ENCODE assay signal across 8 cellular contexts in genomic region chr3:124584552-124585391, GRCh38.
DNase-seq lines count a peak whose midpoint lies in the region; ATAC-seq and TF ChIP-seq lines count a peak whose summit lies in the region.

No MANE protein-coding gene starts in this region.

- POLR2A ChIA-PET in activated CD4-positive, alpha-beta T cell treated with anti-CD3 and anti-CD28 coated beads, Interleukin-2, amount 10 ng/mL, durations not matched to agents 7 days and 5 days (lab: Charles Lee), result no interaction called here

- H3K4me3 Mint-ChIP-seq in activated CD4-positive, alpha-beta T cell treated with anti-CD3 and anti-CD28 coated beads, Interleukin-2, amount 10 ng/mL, durations not matched to agents 7 days and 5 days, result peak overlapping the region; percentile 69
- H3K4me3 Mint-ChIP-seq in endodermal cell, result peak overlapping the region; percentile 66

- peaks cover 62% of the 10 kb centered on the region for H3K27me3 Mint-ChIP-seq in activated CD4-positive, alpha-beta T cell treated with anti-CD3 and anti-CD28 coated beads, Interleukin-2, amount 10 ng/mL, durations not matched to agents 7 days and 5 days
- peaks cover 53% of the 10 kb centered on the region for H3K27me3 Mint-ChIP-seq in endodermal cell (ENCODE audit: insufficient read depth)

- TF ChIP-seq CTCF in BE2C (IDR thresholded peaks at IDR 0.05; ENCODE audit: low read depth, low read length) (no peak), endodermal cell (conservative IDR thresholded peaks at IDR 0.05) (peak; percentile 28)

- ATAC-seq in stimulated activated naive CD8-positive, alpha-beta T cell treated with anti-CD3 and anti-CD28 coated beads, Interleukin-15, Interleukin-2, amounts not matched to agents 100 U/mL and 50 U/mL, for 24 hours, result peak; percentile 45
- ATAC-seq in GM21786 (IDR thresholded peaks at IDR 0.05; ENCODE audit: unreplicated experiment) (no peak), GM19452 (IDR thresholded peaks at IDR 0.05; ENCODE audit: unreplicated experiment) (no peak)

- no peaks in the 10 kb centered on the region for H3K9me3 ChIP-seq in BE2C
- no peaks in the 10 kb centered on the region for H3K9me3 ChIP-seq in endodermal cell (ENCODE audit: control insufficient read depth, low read length)
- H3K9me3 ChIP-seq in mononuclear cell (ENCODE audit: low read depth, low read length), result no peaks in the 10 kb centered on the region

- no peaks in the 10 kb centered on the region for H3K9me3 Mint-ChIP-seq in activated CD4-positive, alpha-beta T cell treated with anti-CD3 and anti-CD28 coated beads, Interleukin-2, amount 10 ng/mL, durations not matched to agents 7 days and 5 days
- no peaks in the 10 kb centered on the region for H3K9me3 Mint-ChIP-seq in endodermal cell

- H3K9ac ChIP-seq in endodermal cell (ENCODE audit: extremely low read depth, low read length, poor library complexity, severe bottlenecking), result peak overlapping the region; percentile 42

- H3K36me3 Mint-ChIP-seq in activated CD4-positive, alpha-beta T cell treated with anti-CD3 and anti-CD28 coated beads, Interleukin-2, amount 10 ng/mL, durations not matched to agents 7 days and 5 days (ENCODE audit: low read depth), result no peaks in the 10 kb centered on the region
- no peaks in the 10 kb centered on the region for H3K36me3 Mint-ChIP-seq in endodermal cell (ENCODE audit: low read depth)

- 2 to 9% methylated on average over 10 to 59 of the region's 59 CpGs for WGBS in endodermal cell (ENCODE audit: insufficient coverage in 1 of 2, insufficient read length in 1 of 2), 2 experiments

- CTCF ChIA-PET in activated CD4-positive, alpha-beta T cell treated with anti-CD3 and anti-CD28 coated beads, Interleukin-2, amount 10 ng/mL, durations not matched to agents 7 days and 5 days (lab: Charles Lee), result interaction anchor here (0.7 to 1.0 kb wide), 2 partner anchors 12 to 14 kb away, joined by 3 read pairs; no protein-coding TSS in a partner anchor

- no peak overlapping the region for H3K27ac ChIP-seq in endodermal cell (ENCODE audit: low read depth, low read length)

- DNase-seq in BE2C (peak; percentile 79), HPDE6-E6E7 (ENCODE audit: extremely low spot score) (peak; percentile 40), endodermal cell (peak; percentile 94)
- peak; percentile 32 for DNase-seq in activated CD4-positive, alpha-beta T cell treated with anti-CD3 and anti-CD28 coated beads, Interleukin-2, amount 10 ng/mL, durations not matched to agents 7 days and 5 days
- peak; percentile 33 for DNase-seq in stimulated activated naive CD8-positive, alpha-beta T cell treated with anti-CD3 and anti-CD28 coated beads, Interleukin-15, Interleukin-2, amounts not matched to agents 100 U/mL and 50 U/mL, for 24 hours

- peaks cover 16% of the 10 kb centered on the region for H3K4me1 Mint-ChIP-seq in activated CD4-positive, alpha-beta T cell treated with anti-CD3 and anti-CD28 coated beads, Interleukin-2, amount 10 ng/mL, durations not matched to agents 7 days and 5 days
- peaks cover 30% of the 10 kb centered on the region for H3K4me1 Mint-ChIP-seq in endodermal cell

- H3K4me3 ChIP-seq in BE2C (ENCODE audit: low read depth, low read length) (peak overlapping the region; percentile 77), endodermal cell (ENCODE audit: low read length) (peak overlapping the region; percentile 83), mononuclear cell (ENCODE audit: low read length) (peak overlapping the region; percentile 24)

- peaks cover 14% of the 10 kb centered on the region for H3K4me1 ChIP-seq in BE2C
- peaks cover 16% of the 10 kb centered on the region for H3K4me1 ChIP-seq in endodermal cell (ENCODE audit: control insufficient read depth, insufficient read depth, low read length)
- peaks cover 6% of the 10 kb centered on the region for H3K4me1 ChIP-seq in mononuclear cell (ENCODE audit: insufficient read depth, low read length)

- H3K36me3 ChIP-seq in BE2C (no peaks in the 10 kb centered on the region), endodermal cell (ENCODE audit: control insufficient read depth, insufficient read depth, low read length) (no peaks in the 10 kb centered on the region)

- H3K27me3 ChIP-seq in BE2C (no peaks in the 10 kb centered on the region), endodermal cell (ENCODE audit: control insufficient read depth, insufficient read depth, low read length, poor library complexity, severe bottlenecking) (peaks cover 33% of the 10 kb centered on the region), mononuclear cell (ENCODE audit: insufficient read depth, low read length) (peaks cover 43% of the 10 kb centered on the region)

- H3K27ac Mint-ChIP-seq in activated CD4-positive, alpha-beta T cell treated with anti-CD3 and anti-CD28 coated beads, Interleukin-2, amount 10 ng/mL, durations not matched to agents 7 days and 5 days, result peak overlapping the region; percentile 55
- H3K27ac Mint-ChIP-seq in endodermal cell, result no peak overlapping the region

Comparison
In these comparisons a context has a peak if more than half of its experiments do, and no peak if none do; other contexts are left out.
1. DNase-seq: peak in every context shown above with its lines; median percentile 94 in endodermal cell; 79 in BE2C; 40 in HPDE6-E6E7; 33 in stimulated activated naive CD8-positive, alpha-beta T cell treated with anti-CD3 and anti-CD28 coated beads, Interleukin-15, Interleukin-2, amounts not matched to agents 100 U/mL and 50 U/mL, for 24 hours; 32 in activated CD4-positive, alpha-beta T cell treated with anti-CD3 and anti-CD28 coated beads, Interleukin-2, amount 10 ng/mL, durations not matched to agents 7 days and 5 days.
2. H3K4me3 ChIP-seq: peak in every context shown above with its lines; median percentile 83 in endodermal cell; 77 in BE2C; 24 in mononuclear cell.